Comparison of ENCODE assay signal across 9 cellular contexts in the genomic region with DNA sequence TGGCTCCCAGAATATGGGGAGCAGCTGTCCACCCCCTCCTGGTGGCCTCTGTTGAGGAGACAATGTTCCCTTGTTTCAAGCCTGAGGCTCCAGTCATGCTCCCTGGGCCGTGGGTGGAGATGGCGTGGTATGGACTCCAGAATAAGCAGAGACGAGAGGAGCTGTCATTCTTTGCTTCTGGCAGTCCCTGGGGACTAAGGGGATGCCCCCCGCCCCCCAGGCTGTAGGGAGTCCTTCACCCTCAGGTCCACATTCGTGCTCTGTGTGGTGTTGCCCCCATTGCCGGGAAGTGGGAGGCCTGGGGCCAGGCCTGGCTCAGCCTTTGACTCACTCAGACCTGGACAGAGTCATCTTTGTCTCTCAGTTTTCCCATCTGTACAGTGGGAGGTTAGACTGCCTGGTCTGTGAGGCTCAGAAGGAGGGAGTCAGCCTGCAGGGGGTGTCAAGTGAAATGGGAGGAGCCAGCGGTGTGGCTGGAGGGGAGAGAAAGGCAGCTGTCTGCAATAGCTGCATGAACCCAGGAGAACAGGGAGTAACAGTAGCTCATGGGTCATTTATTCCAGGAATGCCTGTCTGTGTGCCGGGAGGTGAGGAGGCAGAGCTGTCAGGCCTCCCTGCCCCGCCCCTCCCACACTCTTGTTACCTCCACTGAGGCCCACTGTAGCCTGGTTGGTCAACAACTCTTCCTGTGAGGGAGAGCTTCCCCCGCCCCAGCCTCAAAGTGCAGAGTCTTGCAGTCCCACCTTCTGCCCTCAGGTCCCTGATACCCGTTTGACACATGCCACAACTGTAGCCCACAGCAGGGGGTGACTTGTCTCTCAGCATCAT. TPM values are rescaled to one million over a fixed set of nuclear protein-coding genes. Genes with fewer than 3 reads are reported as not detected.
DNase-seq lines count a peak whose midpoint lies in the region; ATAC-seq lines count a peak whose summit lies in the region.
"Had no signal": no experiment of that assay in that cellular context is flagged by ENCODE, and none has a peak within 500 bp of the region (broad histone marks: within the 10 kb centered on the region; RNA-seq: fewer than 3 reads in every experiment).

No MANE protein-coding gene starts in this region.

- DNase-seq in NCI-H82 (lab: John Stamatoyannopoulos, UW), result peak; percentile 60
- no peak for DNase-seq in NCI-H82 treated with DMSO at 0.1 percent for 48 hours (lab: John Stamatoyannopoulos, UW; ENCODE audit: unreplicated experiment)
- DNase-seq in amygdala (lab: John Stamatoyannopoulos, UW), result peak in 50 of 56 donors; percentile 26 to 87 (median 63)
- peak; percentile 90 for DNase-seq in iris pigment epithelial cell (ENCODE audit: low read depth)
- no peak for DNase-seq in OCI-M2 (lab: John Stamatoyannopoulos, UW; ENCODE audit: unreplicated experiment)
- no peak for DNase-seq in activated gamma-delta T cell (lab: John Stamatoyannopoulos, UW)
- DNase-seq: CD4-positive, CD25-positive, alpha-beta regulatory T cell had no signal

- H3K27ac ChIP-seq in temporal lobe (ENCODE audit: low read depth, low read length), result peak overlapping the region; percentile 90

- ATAC-seq in HG02981 (IDR thresholded peaks at IDR 0.05; ENCODE audit: unreplicated experiment), result no peak

RNA-seq across cellular contexts. Expression of a gene that starts 6.3 kb away (rescaled TPM):
- 17.9 TPM for total RNA-seq in temporal lobe

RNA-seq across cellular contexts. Expression of a gene that starts 42.2 kb away (rescaled TPM):
- total RNA-seq in temporal lobe, result under 0.01 TPM
- total RNA-seq: CD4-positive, CD25-positive, alpha-beta regulatory T cell had no signal

Comparison
In these comparisons a context has a peak if more than half of its experiments do, and no peak if none do; other contexts are left out.
1. DNase-seq: peak in NCI-H82 (single experiment), amygdala (50 of 56) and iris pigment epithelial cell (single experiment); none in NCI-H82 treated with DMSO at 0.1 percent for 48 hours (single experiment), OCI-M2 (single experiment) and activated gamma-delta T cell (single experiment).